ENCODE assay signal across 14 cellular contexts in genomic region chr3:188918086-188918485, GRCh38.
DNase-seq lines count a peak whose midpoint lies in the region; ATAC-seq lines count a peak whose summit lies in the region.
"Had no signal": no experiment of that assay in that cellular context is flagged by ENCODE, and none has a peak within 500 bp of the region (broad histone marks: within the 10 kb centered on the region; RNA-seq: fewer than 3 reads in every experiment).

No MANE protein-coding gene starts in this region.

- H3K4me1 Mint-ChIP-seq in activated CD8-positive, alpha-beta memory T cell treated with anti-CD3 and anti-CD28 coated beads, Interleukin-2, amount 10 ng/mL, durations not matched to agents 7 days and 5 days: peaks cover 43% of the 10 kb centered on the region
- peaks cover 40% of the 10 kb centered on the region for H3K4me1 Mint-ChIP-seq in central memory CD8-positive, alpha-beta T cell
- peaks cover 50 to 57% of the 10 kb centered on the region in 2 donors for H3K4me1 Mint-ChIP-seq in natural killer cell treated with Interleukin-12 subunit alpha and Interleukin-12 subunit beta and Interleukin-15 and Interleukin-18, amount 100 ng/mL, for 72 hours (ENCODE audit: low read depth in 2 of 2)

- peaks cover 2% of the 10 kb centered on the region for H3K9me3 Mint-ChIP-seq in activated CD8-positive, alpha-beta memory T cell treated with anti-CD3 and anti-CD28 coated beads, Interleukin-2, amount 10 ng/mL, durations not matched to agents 7 days and 5 days (ENCODE audit: low read depth)
- H3K9me3 Mint-ChIP-seq in central memory CD8-positive, alpha-beta T cell: no peaks in the 10 kb centered on the region
- peaks cover 7% of the 10 kb centered on the region for H3K9me3 Mint-ChIP-seq in natural killer cell treated with Interleukin-12 subunit alpha and Interleukin-12 subunit beta and Interleukin-15 and Interleukin-18, amount 100 ng/mL, for 72 hours

- peaks cover 2% of the 10 kb centered on the region for H3K27me3 Mint-ChIP-seq in activated CD8-positive, alpha-beta memory T cell treated with anti-CD3 and anti-CD28 coated beads, Interleukin-2, amount 10 ng/mL, durations not matched to agents 7 days and 5 days
- no peaks in the 10 kb centered on the region for H3K27me3 Mint-ChIP-seq in central memory CD8-positive, alpha-beta T cell
- no peaks in the 10 kb centered on the region for H3K27me3 Mint-ChIP-seq in natural killer cell treated with Interleukin-12 subunit alpha and Interleukin-12 subunit beta and Interleukin-15 and Interleukin-18, amount 100 ng/mL, for 72 hours

- peak overlapping the region; percentile 83 for H3K27ac Mint-ChIP-seq in activated CD8-positive, alpha-beta memory T cell treated with anti-CD3 and anti-CD28 coated beads, Interleukin-2, amount 10 ng/mL, durations not matched to agents 7 days and 5 days
- H3K27ac Mint-ChIP-seq in central memory CD8-positive, alpha-beta T cell (ENCODE audit: low read depth): peak overlapping the region; percentile 69
- H3K27ac Mint-ChIP-seq in natural killer cell treated with Interleukin-12 subunit alpha and Interleukin-12 subunit beta and Interleukin-15 and Interleukin-18, amount 100 ng/mL, for 72 hours: peak overlapping the region; percentile 96 to 99

- H3K36me3 Mint-ChIP-seq in activated CD8-positive, alpha-beta memory T cell treated with anti-CD3 and anti-CD28 coated beads, Interleukin-2, amount 10 ng/mL, durations not matched to agents 7 days and 5 days: peaks cover 16% of the 10 kb centered on the region
- H3K36me3 Mint-ChIP-seq in central memory CD8-positive, alpha-beta T cell (ENCODE audit: insufficient read depth): no peaks in the 10 kb centered on the region
- no peaks in the 10 kb centered on the region for H3K36me3 Mint-ChIP-seq in natural killer cell treated with Interleukin-12 subunit alpha and Interleukin-12 subunit beta and Interleukin-15 and Interleukin-18, amount 100 ng/mL, for 72 hours

- no peak for ATAC-seq in activated CD8-positive, alpha-beta memory T cell treated with anti-CD3 and anti-CD28 coated beads, Interleukin-2, amount 10 ng/mL, durations not matched to agents 7 days and 5 days
- no peak for ATAC-seq in central memory CD8-positive, alpha-beta T cell (replicated peaks; ENCODE audit: extremely low read depth, poor library complexity, severe bottlenecking)
- no peak for ATAC-seq in natural killer cell treated with Interleukin-12 subunit alpha and Interleukin-12 subunit beta and Interleukin-15 and Interleukin-18, amount 100 ng/mL, for 72 hours

- CTCF ChIA-PET in activated CD8-positive, alpha-beta memory T cell treated with anti-CD3 and anti-CD28 coated beads, Interleukin-2, amount 10 ng/mL, durations not matched to agents 7 days and 5 days (lab: Charles Lee): interaction anchor here (7.4 kb wide), 1 partner anchor 1179 kb away, joined by 60 read pairs; no protein-coding TSS in a partner anchor

- no peak overlapping the region for H3K4me3 Mint-ChIP-seq in activated CD8-positive, alpha-beta memory T cell treated with anti-CD3 and anti-CD28 coated beads, Interleukin-2, amount 10 ng/mL, durations not matched to agents 7 days and 5 days
- peak overlapping the region; percentile 14 for H3K4me3 Mint-ChIP-seq in central memory CD8-positive, alpha-beta T cell
- peak overlapping the region; percentile 81 for H3K4me3 Mint-ChIP-seq in natural killer cell treated with Interleukin-12 subunit alpha and Interleukin-12 subunit beta and Interleukin-15 and Interleukin-18, amount 100 ng/mL, for 72 hours

- DNase-seq in activated CD8-positive, alpha-beta memory T cell treated with anti-CD3 and anti-CD28 coated beads, Interleukin-2, amount 10 ng/mL, durations not matched to agents 7 days and 5 days: no peak
- DNase-seq in activated CD8-positive, alpha-beta memory T cell treated with anti-CD3 and anti-CD28 coated beads for 24 hours: no peak
- DNase-seq in NCI-H226 (peak; percentile 68), ecto neural progenitor cell (ENCODE audit: low spot score) (no peak), NCI-H1436 treated with DMSO at 0.1 percent for 48 hours (lab: John Stamatoyannopoulos, UW) (no peak), NCI-H526 (lab: John Stamatoyannopoulos, UW) (no peak)
- DNase-seq in central memory CD8-positive, alpha-beta T cell (ENCODE audit: low spot score in 2 of 2): no peak
- DNase-seq in natural killer cell treated with Interleukin-12 subunit alpha and Interleukin-12 subunit beta and Interleukin-15 and Interleukin-18, amount 100 ng/mL, for 72 hours (ENCODE audit: low spot score): no peak
- DNase-seq: central memory CD4-positive, alpha-beta T cell; glutamatergic neuron; NCI-H2029 treated with DMSO at 0.1 percent for 48 hours; NCI-H748 treated with DMSO at 0.1 percent for 48 hours; occipital lobe; stimulated activated CD4-positive, alpha-beta T cell treated with anti-CD3 and anti-CD28 coated beads, Interleukin-4, amount 100 ng/mL, for 4 hours had no signal
